In genomic region chr4:183141997-183142396, GRCh38 we compare ENCODE assay signal across 15 cellular contexts. TPM values are rescaled to one million over a fixed set of nuclear protein-coding genes. Genes with fewer than 3 reads are reported as not detected.
DNase-seq lines count a peak whose midpoint lies in the region; ATAC-seq and TF ChIP-seq lines count a peak whose summit lies in the region.
"Had no signal": no experiment of that assay in that cellular context is flagged by ENCODE, and none has a peak within 500 bp of the region (broad histone marks: within the 10 kb centered on the region; RNA-seq: fewer than 3 reads in every experiment).

No MANE protein-coding gene starts in this region.

- no peak overlapping the region for H3K27ac ChIP-seq in BLaER1 treated with 17β-estradiol and CSF1 and Interleukin-3, amounts not matched to agents 10 nM and 100 nM
- H3K27ac ChIP-seq in OCI-LY3 (ENCODE audit: low read length) = no peak overlapping the region
- H3K27ac ChIP-seq: colonic mucosa, neutrophil had no signal

- H2AFZ ChIP-seq in OCI-LY3 (ENCODE audit: low read depth, low read length) = no peak overlapping the region

- no peak for ATAC-seq in GM21515 (IDR thresholded peaks at IDR 0.05; ENCODE audit: unreplicated experiment)
- ATAC-seq in GM21529 (IDR thresholded peaks at IDR 0.05; ENCODE audit: unreplicated experiment) = no peak

- TF ChIP-seq CTCF in OCI-LY3 (IDR thresholded peaks at IDR 0.05; ENCODE audit: low read depth, low read length) (peak; percentile 36), chondrocyte (IDR thresholded peaks at IDR 0.05) (peak; percentile 58), nephron progenitor cell (IDR thresholded peaks at IDR 0.05) (no peak)

- no peaks in the 10 kb centered on the region for H3K36me3 Mint-ChIP-seq in chondrocyte (ENCODE audit: low read depth)
- H3K36me3 Mint-ChIP-seq in nephron progenitor cell (ENCODE audit: low read depth) = peaks cover 12% of the 10 kb centered on the region

- H3K9ac ChIP-seq in BLaER1 treated with 17β-estradiol and CSF1 and Interleukin-3, amounts not matched to agents 10 nM and 100 nM = no peak overlapping the region
- H3K9ac ChIP-seq in OCI-LY3 (ENCODE audit: low read length) = no peak overlapping the region

- no peak overlapping the region for H3K4me3 ChIP-seq in BLaER1 treated with 17β-estradiol and CSF1 and Interleukin-3, amounts not matched to agents 10 nM and 100 nM
- no peak overlapping the region for H3K4me3 ChIP-seq in OCI-LY3 (ENCODE audit: low read length)
- H3K4me3 ChIP-seq: colonic mucosa had no signal

- DNase-seq in chondrocyte (ENCODE audit: low spot score) (no peak), nephron progenitor cell (no peak), NCI-H2196 (lab: John Stamatoyannopoulos, UW; ENCODE audit: unreplicated experiment) (no peak)
- DNase-seq: activated CD4-positive, alpha-beta T cell treated with anti-CD3 and anti-CD28 coated beads for 48 hours; colonic mucosa; Karpas-422; NCI-H1105; NCI-H774; SW 1271 had no signal

- H3K9me3 Mint-ChIP-seq in chondrocyte (ENCODE audit: low read depth) (no peaks in the 10 kb centered on the region), nephron progenitor cell (no peaks in the 10 kb centered on the region)
- H3K9me3 Mint-ChIP-seq: stimulated activated naive CD8-positive, alpha-beta T cell treated with anti-CD3 and anti-CD28 coated beads, Interleukin-15, Interleukin-2, amounts not matched to agents 100 ng/mL and 50 ng/mL, for 24 hours had no signal

- 0 out of 22 replicates have a peak, but pooled peaks cover 0 to 5% (median 0%) of the 10 kb centered on the region in 11 experiments for H3K9me3 ChIP-seq in BLaER1 treated with 17β-estradiol and CSF1 and Interleukin-3, amounts not matched to agents 10 nM and 100 nM (replicated peaks in 1 of 11)
- H3K9me3 ChIP-seq in OCI-LY3 (ENCODE audit: insufficient read depth, low read length) = no peaks in the 10 kb centered on the region
- H3K9me3 ChIP-seq: colonic mucosa, neutrophil had no signal

- peaks cover 11 to 28% (median 14%) of the 10 kb centered on the region in 10 experiments for H3K4me1 ChIP-seq in BLaER1 treated with 17β-estradiol and CSF1 and Interleukin-3, amounts not matched to agents 10 nM and 100 nM
- H3K4me1 ChIP-seq in OCI-LY3 (ENCODE audit: low read length) = peaks cover 17% of the 10 kb centered on the region
- H3K4me1 ChIP-seq: colonic mucosa had no signal

- H3K4me2 ChIP-seq in BLaER1 treated with 17β-estradiol and CSF1 and Interleukin-3, amounts not matched to agents 10 nM and 100 nM = peak overlapping the region; percentile 24 to 64 (median 51)
- no peak overlapping the region for H3K4me2 ChIP-seq in OCI-LY3 (ENCODE audit: low read length)

- H3K4me1 Mint-ChIP-seq in chondrocyte (ENCODE audit: low read depth) (peaks cover 57% of the 10 kb centered on the region), nephron progenitor cell (peaks cover 50% of the 10 kb centered on the region)

- H4K20me1 ChIP-seq in BLaER1 treated with 17β-estradiol and CSF1 and Interleukin-3, amounts not matched to agents 10 nM and 100 nM = peaks cover 5 to 85% (median 63%) of the 10 kb centered on the region in 11 experiments; a peak in 19 of 22 replicates
- H4K20me1 ChIP-seq in OCI-LY3 (ENCODE audit: insufficient read depth, low read length) = no peaks in the 10 kb centered on the region

- H3K36me3 ChIP-seq in BLaER1 treated with 17β-estradiol and CSF1 and Interleukin-3, amounts not matched to agents 10 nM and 100 nM = peaks cover 0 to 7% (median 0%) of the 10 kb centered on the region in 11 experiments; a peak in 2 of 22 replicates
- no peaks in the 10 kb centered on the region for H3K36me3 ChIP-seq in OCI-LY3 (replicated peaks; ENCODE audit: low read depth, low read length)
- H3K36me3 ChIP-seq: colonic mucosa, neutrophil had no signal

- H3K27ac Mint-ChIP-seq in chondrocyte (ENCODE audit: unreplicated experiment) = peak overlapping the region; percentile 91
- H3K27ac Mint-ChIP-seq in nephron progenitor cell = peak overlapping the region; percentile 68
- H3K27ac Mint-ChIP-seq: stimulated activated naive CD8-positive, alpha-beta T cell treated with anti-CD3 and anti-CD28 coated beads, Interleukin-15, Interleukin-2, amounts not matched to agents 100 ng/mL and 50 ng/mL, for 24 hours had no signal

- H3K27me3 ChIP-seq in BLaER1 treated with 17β-estradiol and CSF1 and Interleukin-3, amounts not matched to agents 10 nM and 100 nM = peaks cover 0 to 5% (median 0%) of the 10 kb centered on the region in 11 experiments; a peak in 2 of 22 replicates
- H3K27me3 ChIP-seq in OCI-LY3 (ENCODE audit: low read depth, low read length) = no peaks in the 10 kb centered on the region
- H3K27me3 ChIP-seq: colonic mucosa, neutrophil had no signal

- H3K79me2 ChIP-seq in OCI-LY3 (ENCODE audit: low read length) = no peaks in the 10 kb centered on the region

- H3K4me3 Mint-ChIP-seq in chondrocyte (ENCODE audit: unreplicated experiment) (no peak overlapping the region), nephron progenitor cell (no peak overlapping the region)
- H3K4me3 Mint-ChIP-seq: stimulated activated naive CD8-positive, alpha-beta T cell treated with anti-CD3 and anti-CD28 coated beads, Interleukin-15, Interleukin-2, amounts not matched to agents 100 ng/mL and 50 ng/mL, for 24 hours had no signal

- no peaks in the 10 kb centered on the region for H3K27me3 Mint-ChIP-seq in chondrocyte (ENCODE audit: low read depth)
- no peaks in the 10 kb centered on the region for H3K27me3 Mint-ChIP-seq in nephron progenitor cell (ENCODE audit: low read depth, poor library complexity)
- H3K27me3 Mint-ChIP-seq: stimulated activated naive CD8-positive, alpha-beta T cell treated with anti-CD3 and anti-CD28 coated beads, Interleukin-15, Interleukin-2, amounts not matched to agents 100 ng/mL and 50 ng/mL, for 24 hours had no signal

RNA-seq across cellular contexts. Expression of gene WWC2, which starts 42.9 kb away (rescaled TPM):
- total RNA-seq in chondrocyte = 41.5 to 54.5 TPM (median 48.0 TPM) in 3 replicates
